20 cellular contexts compared by ENCODE assay signal in genomic region chr7:86965727-86966120, GRCh38.
A peak's percentile ranks its signal among the peaks of the same experiment; 100 is the strongest.
DNase-seq lines count a peak whose midpoint lies in the region; ATAC-seq and TF ChIP-seq lines count a peak whose summit lies in the region.
"Had no signal": no experiment of that assay in that cellular context is flagged by ENCODE, and none has a peak within 500 bp of the region (broad histone marks: within the 10 kb centered on the region; RNA-seq: fewer than 3 reads in every experiment).

No MANE protein-coding gene starts in this region.

- no peak for TF ChIP-seq CTCF in OCI-LY3 (IDR thresholded peaks at IDR 0.05; ENCODE audit: low read depth, low read length)

- peak overlapping the region; percentile 24 for H3K4me2 ChIP-seq in OCI-LY3 (ENCODE audit: low read length)

- no peak overlapping the region for H3K4me3 ChIP-seq in OCI-LY3 (ENCODE audit: low read length)

- no peak overlapping the region for H3K9ac ChIP-seq in OCI-LY3 (ENCODE audit: low read length)

- H3K27ac ChIP-seq in OCI-LY3 (ENCODE audit: low read length): no peak overlapping the region
- H3K27ac ChIP-seq: HL-60 had no signal

- no peaks in the 10 kb centered on the region; the same call in 1 of the 2 replicates for H3K27me3 ChIP-seq in OCI-LY3 (ENCODE audit: low read depth, low read length)

- H3K79me2 ChIP-seq in OCI-LY3 (ENCODE audit: low read length): no peaks in the 10 kb centered on the region

- no peaks in the 10 kb centered on the region for H4K20me1 ChIP-seq in OCI-LY3 (ENCODE audit: insufficient read depth, low read length)

- no peaks in the 10 kb centered on the region for H3K36me3 ChIP-seq in OCI-LY3 (replicated peaks; ENCODE audit: low read depth, low read length)

- DNase-seq in Ammon's horn (ENCODE audit: low spot score) (peak; percentile 77), globus pallidus (ENCODE audit: low spot score) (peak; percentile 78), pons (ENCODE audit: low spot score) (peak; percentile 91), NCI-H1092 treated with DMSO at 0.1 percent for 48 hours (lab: John Stamatoyannopoulos, UW) (no peak), glomerular visceral epithelial cell (ENCODE audit: extremely low spot score) (no peak), NCI-H345 (lab: John Stamatoyannopoulos, UW) (no peak)
- DNase-seq: 8988T; AML-193; CD8-positive, alpha-beta memory T cell; KG1; NCI-H1092; NCI-H1436 treated with DMSO at 0.1 percent for 48 hours; NCI-H2029; NCI-H2171; NCI-H524 treated with DMSO at 0.1 percent for 48 hours; NCI-H82 had no signal

- H3K9me3 ChIP-seq in OCI-LY3 (ENCODE audit: insufficient read depth, low read length): no peaks in the 10 kb centered on the region

- H2AFZ ChIP-seq in OCI-LY3 (ENCODE audit: low read depth, low read length): no peak overlapping the region

- no peak for ATAC-seq in HG02973 (IDR thresholded peaks at IDR 0.05; ENCODE audit: unreplicated experiment)
- ATAC-seq: Right ventricle myocardium inferior had no signal

- H3K4me1 ChIP-seq in OCI-LY3 (ENCODE audit: low read length): peaks cover 26% of the 10 kb centered on the region

Comparison
In these comparisons a context has a peak if more than half of its experiments do, and no peak if none do; other contexts are left out.
1. DNase-seq: peak in Ammon's horn (single experiment), globus pallidus (single experiment) and pons (single experiment); none in NCI-H1092 treated with DMSO at 0.1 percent for 48 hours (single experiment), glomerular visceral epithelial cell (single experiment) and NCI-H345 (single experiment).